In the genomic region with DNA sequence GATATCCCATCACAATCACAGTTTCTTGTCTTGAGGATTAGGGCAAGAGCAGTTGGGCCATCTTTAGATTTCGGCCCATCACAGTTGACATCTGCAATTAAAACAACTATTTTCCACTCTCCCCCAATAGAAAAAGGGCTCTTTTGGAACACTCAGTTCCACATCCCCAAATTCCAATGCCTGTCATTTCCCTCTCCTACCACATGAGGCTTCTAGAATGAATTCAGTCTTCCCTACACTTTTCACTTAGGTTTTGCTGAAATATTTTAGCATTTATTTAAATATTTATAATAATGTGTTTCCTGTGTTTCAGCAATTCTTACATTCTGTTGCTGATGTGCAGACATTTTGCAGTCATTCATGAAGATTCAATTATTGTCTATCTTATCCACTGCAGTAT, we compare ENCODE assay signal across 24 cellular contexts.
DNase-seq lines count a peak whose midpoint lies in the region; ATAC-seq and TF ChIP-seq lines count a peak whose summit lies in the region.
"Had no signal": no experiment of that assay in that cellular context is flagged by ENCODE, and none has a peak within 500 bp of the region (broad histone marks: within the 10 kb centered on the region; RNA-seq: fewer than 3 reads in every experiment).

No MANE protein-coding gene starts in this region.

- no peak for TF ChIP-seq EP300 in esophagus muscularis mucosa (IDR thresholded peaks at IDR 0.05)

- WGBS in esophagus muscularis mucosa = 100% methylated on average over 1 of the region's 1 CpG

- no peaks in the 10 kb centered on the region for H3K36me3 ChIP-seq in HCT116 (ENCODE audit: control insufficient read depth in 1 of 2, insufficient read depth in 2 of 2, low read length in 2 of 2)
- H3K36me3 ChIP-seq in kidney epithelial cell (ENCODE audit: control insufficient read depth, insufficient read depth, low read length) = no peaks in the 10 kb centered on the region
- no peaks in the 10 kb centered on the region for H3K36me3 ChIP-seq in esophagus muscularis mucosa
- H3K36me3 ChIP-seq: SJCRH30, uterus had no signal

- intact Hi-C loops in HCT116 (cut with micrococcal nuclease) = no loop called here
- intact Hi-C loops in esophagus muscularis mucosa (cut with DNase I) = no loop called here

- CTCF ChIA-PET in AG04450 (lab: Charles Lee) (no interaction called here), HCT116 (lab: Charles Lee) (no interaction called here)

- no peak overlapping the region for H2AFZ ChIP-seq in HCT116 (ENCODE audit: low read depth, low read length, poor library complexity, severe bottlenecking)

- RAD21 ChIA-PET in HCT116 (lab: Charles Lee; ENCODE audit: low non-redundant PET in 1 of 2, low total read pairs in 2 of 2, uncharacterized antibody in 2 of 2, unreplicated experiment in 2 of 2) = no interaction called here

- no peak for TF ChIP-seq RAD21 in HCT116 (IDR thresholded peaks at IDR 0.05; ENCODE audit: low read depth)

- H3K4me3 ChIP-seq in AG04450 (ENCODE audit: low read depth, low read length) = no peak overlapping the region
- H3K4me3 ChIP-seq in HCT116 (replicated peaks in 1 of 2; ENCODE audit: low read depth in 1 of 2, low read length in 2 of 2) = no peak overlapping the region
- H3K4me3 ChIP-seq in cardiac fibroblast (replicated peaks in 1 of 2; ENCODE audit: low read depth in 2 of 2, low read length in 2 of 2) = no peak overlapping the region
- H3K4me3 ChIP-seq in kidney epithelial cell (ENCODE audit: low read depth, low read length) = no peak overlapping the region
- H3K4me3 ChIP-seq in esophagus muscularis mucosa = no peak overlapping the region
- H3K4me3 ChIP-seq: mucosa of descending colon, SJCRH30, uterus had no signal

- ATAC-seq in HCT116 = peak; percentile 73
- ATAC-seq: mucosa of descending colon, sciatic nerve had no signal

- H3K9me3 ChIP-seq in AG04450 (ENCODE audit: control insufficient read depth, insufficient read depth, low read length) (no peaks in the 10 kb centered on the region), HCT116 (ENCODE audit: control insufficient read depth in 1 of 2, insufficient read depth in 1 of 2, low read depth in 1 of 2, low read length in 2 of 2) (no peaks in the 10 kb centered on the region), esophagus muscularis mucosa (no peaks in the 10 kb centered on the region)
- H3K9me3 ChIP-seq: mucosa of descending colon, SJCRH30, uterus had no signal

- no peaks in the 10 kb centered on the region for H3K9me2 ChIP-seq in HCT116 (ENCODE audit: insufficient read depth)

- BruUV-seq in HCT116 (replicated peaks; lab: Mats Ljungman, UMichigan) = no TSS peak

- TF ChIP-seq POLR2A in HCT116 (IDR thresholded peaks at IDR 0.05; ENCODE audit: borderline replicate concordance, extremely low read depth, insufficient read depth, insufficient read length) (no peak), esophagus muscularis mucosa (IDR thresholded peaks at IDR 0.05; ENCODE audit: low read depth) (no peak)

- H4K20me1 ChIP-seq in HCT116 (ENCODE audit: insufficient read depth) = no peaks in the 10 kb centered on the region

- H3K4me1 ChIP-seq in HCT116 (ENCODE audit: control insufficient read depth in 1 of 2, insufficient read depth in 2 of 2, low read length in 2 of 2) = no peaks in the 10 kb centered on the region
- H3K4me1 ChIP-seq in esophagus muscularis mucosa = peaks cover 0 to 27% (median 11%) of the 10 kb centered on the region in 4 donors
- H3K4me1 ChIP-seq: SJCRH30, uterus had no signal

- peak; percentile 46 for TF ChIP-seq CTCF in AG04450 (IDR thresholded peaks at IDR 0.05; ENCODE audit: low read depth, low read length)
- peak in 2 of 3 experiments; percentile 22 to 37; a peak in 3 of 6 replicates for TF ChIP-seq CTCF in HCT116 (IDR thresholded peaks at IDR 0.05 in 2 of 3, conservative IDR thresholded peaks at IDR 0.05 in 1 of 3; ENCODE audit: borderline replicate concordance in 1 of 3, insufficient read depth in 1 of 3, low read depth in 2 of 3, low read length in 2 of 3)
- peak; percentile 39 for TF ChIP-seq CTCF in cardiac fibroblast (IDR thresholded peaks at IDR 0.05; ENCODE audit: low read depth, low read length)
- TF ChIP-seq CTCF in kidney epithelial cell (IDR thresholded peaks at IDR 0.05; ENCODE audit: insufficient read depth, low read length, poor library complexity, severe bottlenecking) = peak; percentile 15
- TF ChIP-seq CTCF in esophagus muscularis mucosa (IDR thresholded peaks at IDR 0.05) = peak in 1 of 3 experiments; percentile 29

- H3K79me2 ChIP-seq in HCT116 (ENCODE audit: insufficient read depth, low read length) = no peaks in the 10 kb centered on the region

- H3K27ac ChIP-seq in AG04450 (ENCODE audit: low read depth, low read length) = no peak overlapping the region
- no peak overlapping the region for H3K27ac ChIP-seq in HCT116 (ENCODE audit: low read depth, low read length)
- no peak overlapping the region for H3K27ac ChIP-seq in esophagus muscularis mucosa (replicated peaks in 1 of 4)
- H3K27ac ChIP-seq: SJCRH30, uterus had no signal

- DNase-seq in AG04450 (ENCODE audit: low read depth, low spot score) = no peak
- DNase-seq in HCT116 (ENCODE audit: low read depth, low spot score) = no peak
- peak in 1 of 2 donors; percentile 27 for DNase-seq in cardiac fibroblast (ENCODE audit: low read depth in 2 of 2)
- DNase-seq in kidney epithelial cell (ENCODE audit: low read depth) = no peak
- DNase-seq in NCI-H1092 (lab: John Stamatoyannopoulos, UW) = no peak
- DNase-seq in esophagus muscularis mucosa (ENCODE audit: extremely low spot score) = no peak
- no peak for DNase-seq in NCI-H2029 (lab: John Stamatoyannopoulos, UW)
- DNase-seq in GF-D8 (lab: John Stamatoyannopoulos, UW) = no peak
- DNase-seq: activated CD4-positive, alpha-beta T cell treated with anti-CD3 and anti-CD28 coated beads for 48 hours; activated CD8-positive, alpha-beta memory T cell treated with anti-CD3 and anti-CD28 coated beads, Interleukin-2, amount 50 U/mL, for 4 hours; activated gamma-delta T cell treated with Interleukin-2 at 50 U/mL for 16 hours; AML-193; aorta; H7; hippocampal formation; left cardiac atrium; mucosa of descending colon; NCI-H1092 treated with DMSO at 0.1 percent for 48 hours; NCI-H526 treated with DMSO at 0.1 percent for 48 hours; OCI-M1; SJCRH30; stimulated activated CD4-positive, alpha-beta T cell treated with anti-CD3 and anti-CD28 coated beads, Interleukin-1b, Interleukin-23, amount 100 ng/mL, for 48 hours; uterus had no signal

- POLR2A ChIA-PET in AG04450 (lab: Yijun Ruan, JAX) = no interaction called here
- POLR2A ChIA-PET in HCT116 (lab: Charles Lee) = no interaction called here

- H3K27me3 ChIP-seq in AG04450 (ENCODE audit: control insufficient read depth, insufficient read depth, low read length) (no peaks in the 10 kb centered on the region), HCT116 (ENCODE audit: insufficient read depth, low read length) (0 out of 2 replicates have a peak, but pooled peaks cover 4% of the 10 kb centered on the region), kidney epithelial cell (ENCODE audit: control insufficient read depth, insufficient read depth, low read length) (no peaks in the 10 kb centered on the region), esophagus muscularis mucosa (no peaks in the 10 kb centered on the region)
- H3K27me3 ChIP-seq: SJCRH30, uterus had no signal

- no peak overlapping the region for H3K9ac ChIP-seq in HCT116 (ENCODE audit: low read length)

- H3K4me2 ChIP-seq in HCT116 (ENCODE audit: low read length) = no peak overlapping the region

TF ChIP-seq in HCT116, 20 proteins besides CTCF, POLR2A, EP300 and RAD21:
- TF ChIP-seq FOSL1 (IDR thresholded peaks at IDR 0.05; ENCODE audit: low read depth) (no peak), CEBPB (IDR thresholded peaks at IDR 0.05; ENCODE audit: low read depth) (no peak), SRF (IDR thresholded peaks at IDR 0.05; ENCODE audit: low read depth) (no peak), ZNF274 (IDR thresholded peaks at IDR 0.05; ENCODE audit: low read depth, low read length) (no peak), MAX (IDR thresholded peaks at IDR 0.05) (no peak), SIN3A (IDR thresholded peaks at IDR 0.05; ENCODE audit: low read depth) (no peak), JUND (IDR thresholded peaks at IDR 0.05) (no peak), YY1 (IDR thresholded peaks at IDR 0.05; ENCODE audit: extremely low read depth, insufficient replicate concordance, low read depth, low read length) (no peak), EZH2 (IDR thresholded peaks at IDR 0.05) (no peak), EZH2phosphoT487 (IDR thresholded peaks at IDR 0.05; ENCODE audit: borderline replicate concordance) (no peak)
- TF ChIP-seq, protein P1, sequence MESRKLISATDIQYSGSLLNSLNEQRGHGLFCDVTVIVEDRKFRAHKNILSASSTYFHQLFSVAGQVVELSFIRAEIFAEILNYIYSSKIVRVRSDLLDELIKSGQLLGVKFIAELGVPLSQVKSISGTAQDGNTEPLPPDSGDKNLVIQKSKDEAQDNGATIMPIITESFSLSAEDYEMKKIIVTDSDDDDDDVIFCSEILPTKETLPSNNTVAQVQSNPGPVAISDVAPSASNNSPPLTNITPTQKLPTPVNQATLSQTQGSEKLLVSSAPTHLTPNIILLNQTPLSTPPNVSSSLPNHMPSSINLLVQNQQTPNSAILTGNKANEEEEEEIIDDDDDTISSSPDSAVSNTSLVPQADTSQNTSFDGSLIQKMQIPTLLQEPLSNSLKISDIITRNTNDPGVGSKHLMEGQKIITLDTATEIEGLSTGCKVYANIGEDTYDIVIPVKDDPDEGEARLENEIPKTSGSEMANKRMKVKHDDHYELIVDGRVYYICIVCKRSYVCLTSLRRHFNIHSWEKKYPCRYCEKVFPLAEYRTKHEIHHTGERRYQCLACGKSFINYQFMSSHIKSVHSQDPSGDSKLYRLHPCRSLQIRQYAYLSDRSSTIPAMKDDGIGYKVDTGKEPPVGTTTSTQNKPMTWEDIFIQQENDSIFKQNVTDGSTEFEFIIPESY (IDR thresholded peaks at IDR 0.05; ENCODE audit: extremely low read depth, insufficient replicate concordance, low read length) = no peak
TF ChIP-seq in HCT116: peak in this region for 0.
